ENCODE assay signal across 8 cellular contexts in the genomic region with DNA sequence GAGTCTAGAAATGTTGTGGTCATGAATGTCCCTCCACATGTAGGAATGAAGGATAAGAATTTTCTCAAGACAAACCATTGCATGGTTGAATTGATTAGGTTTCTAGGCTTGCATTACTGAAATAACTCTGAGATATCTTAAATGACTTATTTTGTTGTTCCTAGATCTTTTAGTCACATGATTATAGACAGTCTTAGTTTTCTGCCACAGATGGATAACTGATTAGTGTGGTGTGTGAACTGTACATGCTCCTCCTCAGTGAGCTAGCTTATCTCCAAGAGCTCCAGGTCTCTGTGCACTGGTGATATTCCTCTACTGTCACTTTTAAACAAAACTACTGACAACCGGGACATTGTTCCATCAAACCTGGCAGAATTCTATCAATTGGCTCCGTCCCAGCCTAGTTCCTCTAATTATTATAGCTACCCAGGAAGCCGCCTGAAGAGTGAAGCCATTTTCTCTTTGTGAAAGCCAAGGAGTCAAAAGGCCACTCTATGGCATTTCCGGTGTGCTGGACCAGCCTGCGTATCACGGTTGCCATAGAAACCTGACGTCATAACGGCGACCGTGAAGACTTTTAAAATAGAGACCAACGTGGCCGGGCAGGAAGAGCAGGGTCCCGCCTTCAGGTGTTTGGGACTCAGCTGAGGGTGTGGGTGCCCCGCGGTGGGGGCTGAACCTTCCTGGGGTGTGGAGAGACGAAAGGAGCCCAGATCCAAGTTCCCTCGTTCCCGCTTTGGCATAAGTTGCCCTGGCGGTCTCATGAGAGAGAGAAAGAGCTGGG. TPM values are rescaled to one million over a fixed set of nuclear protein-coding genes. Genes with fewer than 3 reads are reported as not detected.
DNase-seq lines count a peak whose midpoint lies in the region; ATAC-seq and TF ChIP-seq lines count a peak whose summit lies in the region.

No MANE protein-coding gene starts in this region.

- H3K36me3 Mint-ChIP-seq in brain: no peaks in the 10 kb centered on the region

- H3K4me3 Mint-ChIP-seq in brain: peak overlapping the region; percentile 90 to 95 (median 91)

- ATAC-seq in GM21717 (IDR thresholded peaks at IDR 0.05; ENCODE audit: unreplicated experiment): peak; percentile 94

- DNase-seq in G401 (ENCODE audit: low spot score) (peak; percentile 56), SK-MEL-5 (ENCODE audit: low read depth, low spot score) (peak; percentile 77), iPS-NIHi11 (ENCODE audit: low spot score) (peak; percentile 67), NCI-H1694 (lab: John Stamatoyannopoulos, UW) (no peak)

- H3K4me1 Mint-ChIP-seq in brain: peaks cover 28% of the 10 kb centered on the region

- peak overlapping the region; percentile 68 to 96 (median 89) for H3K27ac Mint-ChIP-seq in brain

- H3K9ac ChIP-seq in HUES6 (ENCODE audit: low read length) (peak overlapping the region; percentile 69), skeletal muscle tissue (ENCODE audit: low read depth in 1 of 3, low read length in 3 of 3) (peak overlapping the region in 2 of 3 donors; percentile 20 to 40)

- in situ Hi-C loops in G401 (cut with HindIII; ENCODE audit: low sequenced_read_pairs): no loop called here
- in situ Hi-C loops in SK-MEL-5 (cut with HindIII; ENCODE audit: low pct_unique_long_range_greater_than_20kb, low sequenced_read_pairs): no loop called here

- peak overlapping the region; percentile 26; the same call in 1 of the 2 replicates for H3K27ac ChIP-seq in HUES6 (ENCODE audit: low read depth, low read length)
- no peak overlapping the region for H3K27ac ChIP-seq in skeletal muscle tissue (ENCODE audit: low read depth, low read length)

- TF ChIP-seq CTCF in brain (conservative IDR thresholded peaks at IDR 0.05): no peak

- peaks cover 7% of the 10 kb centered on the region for H3K27me3 Mint-ChIP-seq in brain

- H3K4me1 ChIP-seq in HUES6 (ENCODE audit: control insufficient read depth, insufficient read depth, low read length): peaks cover 14% of the 10 kb centered on the region
- H3K4me1 ChIP-seq in skeletal muscle tissue (ENCODE audit: control insufficient read depth in 3 of 3, insufficient read depth in 3 of 3, low read length in 3 of 3): no peaks in the 10 kb centered on the region

- H3K36me3 ChIP-seq in HUES6 (ENCODE audit: control insufficient read depth, insufficient read depth, low read length): peaks cover 14% of the 10 kb centered on the region
- no peaks in the 10 kb centered on the region for H3K36me3 ChIP-seq in skeletal muscle tissue (ENCODE audit: control insufficient read depth in 3 of 3, insufficient read depth in 3 of 3, low read length in 3 of 3)

- peaks cover 36% of the 10 kb centered on the region for H3K27me3 ChIP-seq in HUES6 (ENCODE audit: control insufficient read depth, insufficient read depth, low read length)
- H3K27me3 ChIP-seq in skeletal muscle tissue (ENCODE audit: control insufficient read depth in 3 of 3, insufficient read depth in 3 of 3, low read length in 3 of 3): no peaks in the 10 kb centered on the region

- H3K9me3 Mint-ChIP-seq in brain: no peaks in the 10 kb centered on the region

- H3K9me3 ChIP-seq in HUES6 (ENCODE audit: control insufficient read depth, insufficient read depth, low read depth, low read length) (no peaks in the 10 kb centered on the region), skeletal muscle tissue (ENCODE audit: control insufficient read depth in 3 of 3, low read length in 3 of 3) (no peaks in the 10 kb centered on the region)

- peak overlapping the region; percentile 79 for H3K4me3 ChIP-seq in HUES6 (ENCODE audit: low read depth, low read length)
- H3K4me3 ChIP-seq in skeletal muscle tissue (ENCODE audit: low read length in 3 of 3): peak overlapping the region; percentile 46 to 59 (median 56)

RNA-seq across cellular contexts. Expression of a gene that starts 28.1 kb away (rescaled TPM):
- 464 and 525 TPM in 2 replicates for total RNA-seq in G401 (2014; rRNA removed; shearing (Covaris generic))
- total RNA-seq in SK-MEL-5 (2014; rRNA removed; shearing (Covaris generic)): 269 and 278 TPM in 2 replicates
- polyA plus RNA-seq in SK-MEL-5 (2015; cell fraction: cytosol; rRNA removed): 160 and 214 TPM in 2 replicates
- 51.7 and 67.9 TPM in 2 replicates for polyA plus RNA-seq in SK-MEL-5 (2015; cell fraction: nucleus; rRNA removed)
- polyA plus RNA-seq in brain (ENCODE audit: insufficient read depth, low read depth, low replicate concordance): 454 TPM
- total RNA-seq in skeletal muscle tissue: 110 TPM

RNA-seq across cellular contexts. Expression of a gene that starts 48.1 kb away (rescaled TPM):
- total RNA-seq in G401 (2014; rRNA removed; shearing (Covaris generic)): 39.1 and 42.6 TPM in 2 replicates
- 71.7 and 72.0 TPM in 2 replicates for total RNA-seq in SK-MEL-5 (2014; rRNA removed; shearing (Covaris generic))
- polyA plus RNA-seq in SK-MEL-5 (2015; cell fraction: cytosol; rRNA removed): 70.4 and 74.6 TPM in 2 replicates
- polyA plus RNA-seq in SK-MEL-5 (2015; cell fraction: nucleus; rRNA removed): 36.8 and 59.1 TPM in 2 replicates
- 48.5 TPM for polyA plus RNA-seq in brain (ENCODE audit: insufficient read depth, low read depth, low replicate concordance)
- total RNA-seq in skeletal muscle tissue: 74.1 TPM
